ENCODE assay signal across 20 cellular contexts in the genomic region with DNA sequence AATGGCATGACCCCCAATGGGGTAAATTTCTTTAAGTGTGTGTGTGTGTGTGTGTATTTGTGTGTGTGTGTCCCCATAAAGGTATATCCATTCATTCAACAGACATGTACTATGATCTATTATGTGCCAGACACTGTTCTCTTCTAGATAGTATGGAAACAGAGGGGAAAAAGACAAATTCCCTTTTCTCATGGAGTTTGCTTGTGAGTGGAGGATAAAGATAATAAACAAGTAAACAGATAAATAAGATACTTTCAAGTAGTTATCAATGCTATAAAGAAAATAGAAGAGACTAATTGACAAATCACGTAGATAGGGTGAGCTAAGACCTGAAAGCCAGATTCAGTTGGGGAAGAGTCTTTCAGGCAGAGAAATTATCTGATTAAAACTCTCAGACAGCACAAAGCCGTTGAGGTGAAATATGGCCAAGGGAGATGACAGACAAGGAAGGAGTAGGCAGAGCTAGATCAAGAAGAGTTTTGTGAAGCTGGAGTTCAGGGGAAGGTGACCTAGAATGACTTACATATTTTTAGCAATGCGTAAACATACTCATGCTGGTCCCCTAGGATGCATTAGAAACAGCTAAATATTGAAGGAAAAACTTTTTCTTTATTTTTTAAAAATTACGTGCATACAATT. TPM values are rescaled to one million over a fixed set of nuclear protein-coding genes. Genes with fewer than 3 reads are reported as not detected.
DNase-seq lines count a peak whose midpoint lies in the region; ATAC-seq, FAIRE-seq and TF ChIP-seq lines count a peak whose summit lies in the region.
"Had no signal": no experiment of that assay in that cellular context is flagged by ENCODE, and none has a peak within 500 bp of the region (broad histone marks: within the 10 kb centered on the region; RNA-seq: fewer than 3 reads in every experiment).

No MANE protein-coding gene starts in this region.

- H3K9ac ChIP-seq in K562 (ENCODE audit: insufficient read depth in 1 of 2, low read depth in 2 of 2, low read length in 2 of 2) (no peak overlapping the region), parathyroid adenoma (no peak overlapping the region)

- H3K27ac ChIP-seq in K562 (ENCODE audit: extremely low read depth, low read depth, low read length) (peak overlapping the region; percentile 54; the same call in 2 of the 3 replicates), parathyroid adenoma (no peak overlapping the region), right lobe of liver (no peak overlapping the region), left lung (no peak overlapping the region)
- H3K27ac ChIP-seq: 22Rv1, A549, C4-2B had no signal

- no peaks in the 10 kb centered on the region for H4K20me1 ChIP-seq in K562 (replicated peaks; ENCODE audit: control insufficient read depth, insufficient read depth, low read length)

- H3K9me3 ChIP-seq in K562 (replicated peaks; ENCODE audit: control insufficient read depth, insufficient read depth, low read depth, low read length), result no peaks in the 10 kb centered on the region; the same call in none of the 2 replicates
- no peaks in the 10 kb centered on the region for H3K9me3 ChIP-seq in parathyroid adenoma (ENCODE audit: control insufficient read depth, low read length)
- no peaks in the 10 kb centered on the region for H3K9me3 ChIP-seq in right lobe of liver
- no peaks in the 10 kb centered on the region for H3K9me3 ChIP-seq in left lung
- H3K9me3 ChIP-seq: A549, Caco-2 had no signal

- BruUV-seq in K562 (replicated peaks; lab: Mats Ljungman, UMichigan), result no TSS peak

- ATAC-seq in K562 (peak; percentile 84), right lobe of liver (no peak), left lung (no peak)
- ATAC-seq: HepG2 had no signal

- peak in 1 of 2 experiments; percentile 23; a peak in 2 of 4 replicates for TF ChIP-seq RAD21 in K562 (CRISPR knock-in tag; conservative IDR thresholded peaks at IDR 0.05 in 1 of 2, IDR thresholded peaks at IDR 0.05 in 1 of 2)

- H3K36me3 ChIP-seq in K562 (ENCODE audit: control insufficient read depth, insufficient read depth, low read length) (0 out of 3 replicates have a peak, but pooled peaks cover 4% of the 10 kb centered on the region), parathyroid adenoma (ENCODE audit: control insufficient read depth, insufficient read depth, low read length) (no peaks in the 10 kb centered on the region), right lobe of liver (no peaks in the 10 kb centered on the region), left lung (no peaks in the 10 kb centered on the region)

- peak; percentile 99 for TF ChIP-seq EP300 in K562 (IDR thresholded peaks at IDR 0.05; ENCODE audit: low read length)

- 1% methylated on average over 4 of the region's 4 CpGs for WGBS in K562 (ENCODE audit: insufficient coverage, low coverage, missing lambda C conversion rate)
- WGBS in right lobe of liver (ENCODE audit: insufficient coverage, low coverage, low lambda C conversion rate, missing lambda C conversion rate), result 38% methylated on average over 4 of the region's 4 CpGs

- H2AFZ ChIP-seq in K562 (ENCODE audit: low read depth, low read length), result peak overlapping the region; percentile 85; the same call in 1 of the 2 replicates
- no peak overlapping the region for H2AFZ ChIP-seq in parathyroid adenoma

- POLR2A ChIA-PET in K562 (lab: Yijun Ruan, JAX), result interaction anchor here (0.7 to 2.1 kb wide), 2 partner anchors 15 to 68 kb away, joined by 3 to 8 read pairs; no protein-coding TSS in a partner anchor

- peak; percentile 50 for DNase-seq in NCI-H82 (lab: John Stamatoyannopoulos, UW)
- no peak for DNase-seq in NCI-H82 treated with DMSO at 0.1 percent for 48 hours (lab: John Stamatoyannopoulos, UW; ENCODE audit: unreplicated experiment)
- DNase-seq in K562 (ENCODE audit: extremely low read depth in 1 of 4, low spot score in 3 of 4), result peak in 3 of 4 experiments; percentile 14 to 85 (median 77)
- no peak for DNase-seq in central memory CD4-positive, alpha-beta T cell
- DNase-seq in right lobe of liver, result no peak
- no peak for DNase-seq in left lung
- DNase-seq: AML-193; Caco-2; CD4-positive, alpha-beta T cell; DMS153; DMS79; GDM1; H9 had no signal

- TF ChIP-seq POLR2A in K562 (conservative IDR thresholded peaks at IDR 0.05), result no peak
- TF ChIP-seq POLR2A in right lobe of liver (IDR thresholded peaks at IDR 0.05), result no peak

- intact Hi-C loops in K562 (cut with micrococcal nuclease) (loop anchor here (2.0 kb wide), 1 partner anchor 34 kb away; no protein-coding TSS in a partner anchor), right lobe of liver (cut with DNase I) (no loop called here), left lung (cut with DNase I) (no loop called here)

- CTCF ChIA-PET in K562 (lab: Yijun Ruan, JAX; ENCODE audit: low intra/inter-chr PET ratio), result no interaction called here

- TF ChIP-seq CTCF in K562 (IDR thresholded peaks at IDR 0.05 in 2 of 3, conservative IDR thresholded peaks at IDR 0.05 in 1 of 3; ENCODE audit: insufficient read depth in 2 of 3, low read depth in 1 of 3, low read length in 3 of 3) (no peak), parathyroid adenoma (IDR thresholded peaks at IDR 0.05) (no peak), right lobe of liver (IDR thresholded peaks at IDR 0.05) (no peak), left lung (IDR thresholded peaks at IDR 0.05) (no peak)

- H3K4me1 ChIP-seq in K562 (replicated peaks in 1 of 2; ENCODE audit: control insufficient read depth in 2 of 2, insufficient read depth in 2 of 2, low read length in 2 of 2) (peaks cover 19 to 44% of the 10 kb centered on the region in 2 experiments), parathyroid adenoma (peaks cover 4% of the 10 kb centered on the region), right lobe of liver (no peaks in the 10 kb centered on the region), left lung (no peaks in the 10 kb centered on the region)
- H3K4me1 ChIP-seq: A549, Caco-2 had no signal

- no peaks in the 10 kb centered on the region for H3K79me2 ChIP-seq in K562 (ENCODE audit: control insufficient read depth, insufficient read depth, low read length)
- H3K79me2 ChIP-seq in parathyroid adenoma, result no peaks in the 10 kb centered on the region

- H3K4me3 ChIP-seq in K562 (no peak overlapping the region), parathyroid adenoma (ENCODE audit: low read depth, low read length) (peak overlapping the region; percentile 4), right lobe of liver (no peak overlapping the region), left lung (no peak overlapping the region)
- H3K4me3 ChIP-seq: A549 had no signal

- in situ Hi-C loops in K562 (cut with MboI), result no loop called here

- H3K27me3 ChIP-seq in K562 (ENCODE audit: control insufficient read depth in 2 of 2, insufficient read depth in 2 of 2, low read length in 2 of 2) (no peaks in the 10 kb centered on the region), parathyroid adenoma (ENCODE audit: control insufficient read depth, insufficient read depth, low read length) (no peaks in the 10 kb centered on the region), right lobe of liver (no peaks in the 10 kb centered on the region), left lung (no peaks in the 10 kb centered on the region)

- H3K4me2 ChIP-seq in K562 (ENCODE audit: insufficient read depth, low read length) (peak overlapping the region; percentile 5; the same call in 1 of the 2 replicates), parathyroid adenoma (ENCODE audit: low read length) (peak overlapping the region; percentile 24)
- H3K4me2 ChIP-seq: A549 had no signal

- FAIRE-seq in K562 (lab: Jason Lieb, UNC), result peak; percentile 81
- FAIRE-seq: A549, GM18507, H1, HepG2 had no signal

- no peaks in the 10 kb centered on the region for H3K9me1 ChIP-seq in K562 (ENCODE audit: control insufficient read depth, insufficient read depth, low read length)

RNA-seq across cellular contexts. Expression of a gene that starts 45.2 kb away (rescaled TPM):
- 246 and 960 TPM in 2 replicates for total RNA-seq in K562 (2011; cell fraction: chromatin; rRNA removed; ENCODE audit: low replicate concordance)
- 112 and 178 TPM in 2 replicates for total RNA-seq in K562 (2011; cell fraction: nucleolus; rRNA removed)
- total RNA-seq in K562 (2011; cell fraction: nucleoplasm; rRNA removed), result 283 and 397 TPM in 2 replicates
- total RNA-seq in K562 (2014; rRNA removed) (56.4 and 56.7 TPM in 2 replicates), K562 (2014; rRNA removed; fragmentation: Illumina TruSeq; extraction: Trizol) (89.4 and 95.7 TPM in 2 replicates), K562 (2015; rRNA removed; fragmentation: Illumina TruSeq; extraction: Trizol) (72.5 and 90.5 TPM in 2 replicates), K562 (2021) (62.5 and 64.3 TPM in 2 replicates), right lobe of liver (10 to 100 TPM; 16.7 to 28.1 (median 22.2) TPM), left lung (10 to 100 TPM; 66.7 to 71.0 TPM)
- polyA plus RNA-seq in K562 (2011; rRNA removed) (205 and 208 TPM in 2 replicates), K562 (2014; fragmentation: Illumina TruSeq; extraction: Trizol) (92.7 and 98.5 TPM in 2 replicates), K562 (2014; fragmentation: Nextera tagmentation; extraction: Ambion mirVana) (10 to 100 TPM; 25.7 to 52.4 TPM), K562 (2014; rRNA removed) (71.4 and 74.7 TPM in 2 replicates)
- 52.2 and 63.2 TPM in 2 replicates for polyA plus RNA-seq in K562 (2011; cell fraction: cytosol; rRNA removed)
- polyA plus RNA-seq in K562 (2011; cell fraction: nucleus; rRNA removed), result 617 and 696 TPM in 2 replicates
- polyA plus RNA-seq in K562 (2012), result 45.0 and 77.9 TPM in 2 replicates
- polyA minus RNA-seq in K562 (2011; rRNA and poly(A)+ RNA removed), result 313 and 334 TPM in 2 replicates
- 36.5 and 39.3 TPM in 2 replicates for polyA minus RNA-seq in K562 (2011; cell fraction: cytosol; rRNA and poly(A)+ RNA removed)
- polyA minus RNA-seq in K562 (2011; cell fraction: nucleus; rRNA and poly(A)+ RNA removed), result 358 and 510 TPM in 2 replicates

RNA-seq across cellular contexts. Expression of a gene that starts 47.6 kb away (rescaled TPM):
- 92.6 and 147 TPM in 2 replicates for total RNA-seq in K562 (2011; cell fraction: chromatin; rRNA removed; ENCODE audit: low replicate concordance)
- 32.9 and 51.5 TPM in 2 replicates for total RNA-seq in K562 (2011; cell fraction: nucleolus; rRNA removed)
- 68.5 and 83.6 TPM in 2 replicates for total RNA-seq in K562 (2011; cell fraction: nucleoplasm; rRNA removed)
- total RNA-seq in K562 (2014; rRNA removed) (23.4 and 24.7 TPM in 2 replicates), K562 (2014; rRNA removed; fragmentation: Illumina TruSeq; extraction: Trizol) (39.5 and 45.0 TPM in 2 replicates), K562 (2015; rRNA removed; fragmentation: Illumina TruSeq; extraction: Trizol) (39.3 and 42.9 TPM in 2 replicates), K562 (2021) (35.0 and 36.3 TPM in 2 replicates), right lobe of liver (1 to 10 TPM in 5 of 6 experiments, under 1 TPM in 1; 0.70 to 3.2 (median 1.2) TPM), left lung (10 to 100 TPM; 41.8 to 87.2 TPM)
- polyA plus RNA-seq in K562 (2011; rRNA removed) (35.4 and 72.0 TPM in 2 replicates), K562 (2014; fragmentation: Illumina TruSeq; extraction: Trizol) (32.7 and 33.3 TPM in 2 replicates), K562 (2014; fragmentation: Nextera tagmentation; extraction: Ambion mirVana) (10 to 100 TPM in 1 of 2 experiments, 1 to 10 TPM in 1; 9.2 to 17.3 TPM), K562 (2014; rRNA removed) (25.8 and 37.6 TPM in 2 replicates)
- 15.4 and 19.1 TPM in 2 replicates for polyA plus RNA-seq in K562 (2011; cell fraction: cytosol; rRNA removed)
- polyA plus RNA-seq in K562 (2011; cell fraction: nucleus; rRNA removed), result 71.8 and 83.4 TPM in 2 replicates
- polyA plus RNA-seq in K562 (2012), result 43.5 and 62.0 TPM in 2 replicates
- 98.4 and 156 TPM in 2 replicates for polyA minus RNA-seq in K562 (2011; rRNA and poly(A)+ RNA removed)
- 16.2 and 36.8 TPM in 2 replicates for polyA minus RNA-seq in K562 (2011; cell fraction: cytosol; rRNA and poly(A)+ RNA removed)
- polyA minus RNA-seq in K562 (2011; cell fraction: nucleus; rRNA and poly(A)+ RNA removed), result 70.4 and 105 TPM in 2 replicates

Comparison
In these comparisons a context has a peak if more than half of its experiments do, and no peak if none do; other contexts are left out.
1. DNase-seq: peak in NCI-H82 (single experiment) and K562 (3 of 4); none in NCI-H82 treated with DMSO at 0.1 percent for 48 hours (single experiment), central memory CD4-positive, alpha-beta T cell (single experiment), right lobe of liver (0 of 3) and left lung (0 of 2).
2. RNA of a gene that starts 47.6 kb away (total RNA-seq): 41.8 to 87.2 TPM in left lung and 23.4 to 147 TPM in K562; 0.70 to 3.2 TPM in right lobe of liver; every median in the first group is over 4 times any median in the second.